Comparison of ENCODE assay signal across 1 cellular context in genomic region chr19:48965033-48965805, GRCh38.
TF ChIP-seq lines count a peak whose summit lies in the region.

TSS of gene FTL (plus strand) at chr19:48965309. CDS start at chr19:48965508, 199 bp downstream.

TF ChIP-seq in K562, 482 proteins besides CTCF, POLR2A, EP300 and RAD21 (continued from another document and continues in another):
- TF ChIP-seq REST (CRISPR knock-in tag; IDR thresholded peaks at IDR 0.05; ENCODE audit: low read depth), result 0 out of 2 replicates have a peak, but pooled peaks have one; percentile 15
- no peak for TF ChIP-seq MAFF (IDR thresholded peaks at IDR 0.05; ENCODE audit: low read length)
- TF ChIP-seq ZNF695 (CRISPR knock-in tag; IDR thresholded peaks at IDR 0.05), result no peak
- TF ChIP-seq USF2 (CRISPR knock-in tag; IDR thresholded peaks at IDR 0.05), result peak; percentile 67
- TF ChIP-seq CSDE1 (IDR thresholded peaks at IDR 0.05), result peak in 1 of 2 experiments; percentile 76; a peak in 2 of 4 replicates
- TF ChIP-seq FOXM1 (IDR thresholded peaks at IDR 0.05; ENCODE audit: low read depth), result no peak
- 0 out of 2 replicates have a peak, but pooled peaks have one; percentile 54 for TF ChIP-seq FOXM1 (CRISPR knock-in tag; IDR thresholded peaks at IDR 0.05; ENCODE audit: low read depth)
- TF ChIP-seq THRA (IDR thresholded peaks at IDR 0.05), result no peak
- 0 out of 2 replicates have a peak, but pooled peaks have one; percentile 41 for TF ChIP-seq RERE (CRISPR knock-in tag; IDR thresholded peaks at IDR 0.05; ENCODE audit: borderline replicate concordance)
- peak; percentile 45 to 64; a peak in 3 of 4 replicates for TF ChIP-seq SIN3A (IDR thresholded peaks at IDR 0.05; ENCODE audit: borderline replicate concordance in 2 of 2, control insufficient read depth in 1 of 2, low read depth in 2 of 2, low read length in 2 of 2)
- TF ChIP-seq FOXA3 (CRISPR knock-in tag; conservative IDR thresholded peaks at IDR 0.05 in 1 of 2, IDR thresholded peaks at IDR 0.05 in 1 of 2), result peak in 1 of 2 experiments; percentile 56; a peak in 1 of 4 replicates
- no peak for TF ChIP-seq HNRNPK (IDR thresholded peaks at IDR 0.05; ENCODE audit: low read depth, low read length, poor library complexity, severe bottlenecking)
- TF ChIP-seq E2F6 (IDR thresholded peaks at IDR 0.05; ENCODE audit: borderline replicate concordance in 1 of 2, extremely low read depth in 1 of 2, insufficient read depth in 1 of 2, insufficient read length in 1 of 2, low read depth in 1 of 2, low read length in 1 of 2, poor library complexity in 1 of 2, severe bottlenecking in 1 of 2), result peak in 1 of 2 experiments; percentile 13
- TF ChIP-seq HOMEZ (CRISPR knock-in tag; IDR thresholded peaks at IDR 0.05), result no peak
- peak; percentile 65 for TF ChIP-seq SOX6 (IDR thresholded peaks at IDR 0.05)
- TF ChIP-seq CC2D1A (IDR thresholded peaks at IDR 0.05), result peak; percentile 67
- peak; percentile 61; the same call in 1 of the 2 replicates for TF ChIP-seq MYC (IDR thresholded peaks at IDR 0.05; ENCODE audit: low read depth, low read length)
- no peak; the same call in 1 of the 2 replicates for TF ChIP-seq MYC (CRISPR knock-in tag; IDR thresholded peaks at IDR 0.05; ENCODE audit: borderline replicate concordance, low read depth)
- TF ChIP-seq ZC3H8 (IDR thresholded peaks at IDR 0.05), result 0 out of 2 replicates have a peak, but pooled peaks have one; percentile 10
- TF ChIP-seq XRCC5 (IDR thresholded peaks at IDR 0.05; ENCODE audit: low read depth, low read length), result 0 out of 2 replicates have a peak, but pooled peaks have one; percentile 68
- TF ChIP-seq ZNF717 (CRISPR knock-in tag; IDR thresholded peaks at IDR 0.05), result no peak
- TF ChIP-seq TCF3 (CRISPR knock-in tag; IDR thresholded peaks at IDR 0.05), result peak; percentile 55
- TF ChIP-seq ZNF696 (CRISPR knock-in tag; conservative IDR thresholded peaks at IDR 0.05), result no peak
- peak in 1 of 2 experiments; percentile 49; a peak in 1 of 4 replicates for TF ChIP-seq ETV6 (IDR thresholded peaks at IDR 0.05; ENCODE audit: borderline replicate concordance in 1 of 2, low read depth in 2 of 2, low read length in 1 of 2)
- TF ChIP-seq ETV6 (CRISPR knock-in tag; IDR thresholded peaks at IDR 0.05; ENCODE audit: borderline replicate concordance), result peak; percentile 9; the same call in 1 of the 2 replicates
- no peak for TF ChIP-seq ZNF644 (tag; IDR thresholded peaks at IDR 0.05; ENCODE audit: low read depth)
- peak; percentile 92; the same call in 1 of the 2 replicates for TF ChIP-seq HDAC6 (IDR thresholded peaks at IDR 0.05; ENCODE audit: low read depth, low read length)
- TF ChIP-seq NKRF (IDR thresholded peaks at IDR 0.05; ENCODE audit: borderline replicate concordance), result peak; percentile 80
- TF ChIP-seq PRDM10 (IDR thresholded peaks at IDR 0.05; ENCODE audit: partially characterized antibody), result peak; percentile 64
- no peak for TF ChIP-seq NFIX (CRISPR knock-in tag; IDR thresholded peaks at IDR 0.05; ENCODE audit: low read depth)
